In the genomic region with DNA sequence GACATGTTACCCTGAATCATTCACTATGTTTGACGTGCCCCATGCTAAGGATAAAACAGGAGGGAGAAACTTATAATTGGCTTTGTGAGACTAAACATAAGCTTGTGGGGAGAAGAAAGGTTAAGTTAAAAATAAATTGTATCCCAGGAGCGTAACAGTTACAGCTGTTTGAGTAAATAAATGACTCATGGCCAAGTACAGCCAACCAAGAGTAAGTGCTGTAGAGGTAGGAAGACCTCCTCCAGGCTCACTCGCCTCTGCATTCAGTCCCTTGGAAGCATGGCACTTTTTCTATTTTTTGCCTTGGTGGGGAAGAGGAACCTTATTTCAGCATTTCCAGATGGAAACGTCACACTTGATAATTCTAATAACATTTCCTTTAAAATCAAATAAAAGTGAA, we compare ENCODE assay signal across 28 cellular contexts.
"Had no signal": no experiment of that assay in that cellular context is flagged by ENCODE, and none has a peak within 500 bp of the region (broad histone marks: within the 10 kb centered on the region; RNA-seq: fewer than 3 reads in every experiment).

No MANE protein-coding gene starts in this region.

- H3K9me3 ChIP-seq: ascending aorta, body of pancreas, SJSA1 had no signal

- DNase-seq: activated CD4-positive, alpha-beta T cell treated with anti-CD3 and anti-CD28 coated beads for 48 hours; activated CD4-positive, alpha-beta T cell treated with anti-CD3 and anti-CD28 coated beads, Interleukin-2, amount 50 U/mL, for 48 hours; activated CD4-positive, CD25-positive, alpha-beta regulatory T cell treated with anti-CD3 and anti-CD28 coated beads, Interleukin-2, amount 50 U/mL, for 72 hours; activated CD8-positive, alpha-beta memory T cell treated with anti-CD3 and anti-CD28 coated beads, Interleukin-2, amount 10 ng/mL, durations not matched to agents 7 days and 5 days; activated effector memory CD4-positive, alpha-beta T cell treated with anti-CD3 and anti-CD28 coated beads, Interleukin-2, amount 50 U/mL, for 16 hours; activated naive CD4-positive, alpha-beta T cell treated with Interleukin-2 at 50 U/mL for 16 hours; activated naive CD8-positive, alpha-beta T cell treated with anti-CD3 and anti-CD28 coated beads, Interleukin-2, amount 50 U/mL, for 24 hours; activated T-cell treated with anti-CD3 and anti-CD28 coated beads, Interleukin-2, amount 50 U/mL, for 24 hours; amniotic stem cell; body of pancreas; Kasumi-1; KBM-7; NCI-H1092; NCI-H1417; NCI-H1930; NCI-H2107; NCI-H2171 treated with DMSO at 0.1 percent for 48 hours; NCI-H226; NCI-H526; NCI-H774; RPMI8226; SHP77 had no signal

- ATAC-seq: activated CD8-positive, alpha-beta memory T cell treated with anti-CD3 and anti-CD28 coated beads, Interleukin-2, amount 10 ng/mL, durations not matched to agents 7 days and 5 days; activated naive CD4-positive, alpha-beta T cell treated with anti-CD3 and anti-CD28 coated beads, Interleukin-2, amount 50 U/mL, for 72 hours; activated naive CD8-positive, alpha-beta T cell treated with anti-CD3 and anti-CD28 coated beads, Interleukin-2, amount 50 U/mL, for 24 hours; body of pancreas; Panc1; WTC11 had no signal

- H3K4me3 ChIP-seq: ascending aorta, body of pancreas, SJSA1 had no signal

- H3K27ac ChIP-seq: ascending aorta, body of pancreas, SJSA1 had no signal

- FAIRE-seq: bronchial epithelial cell had no signal

- H3K4me1 ChIP-seq: ascending aorta, SJSA1 had no signal
